1 cellular context compared by ENCODE assay signal in the genomic region with DNA sequence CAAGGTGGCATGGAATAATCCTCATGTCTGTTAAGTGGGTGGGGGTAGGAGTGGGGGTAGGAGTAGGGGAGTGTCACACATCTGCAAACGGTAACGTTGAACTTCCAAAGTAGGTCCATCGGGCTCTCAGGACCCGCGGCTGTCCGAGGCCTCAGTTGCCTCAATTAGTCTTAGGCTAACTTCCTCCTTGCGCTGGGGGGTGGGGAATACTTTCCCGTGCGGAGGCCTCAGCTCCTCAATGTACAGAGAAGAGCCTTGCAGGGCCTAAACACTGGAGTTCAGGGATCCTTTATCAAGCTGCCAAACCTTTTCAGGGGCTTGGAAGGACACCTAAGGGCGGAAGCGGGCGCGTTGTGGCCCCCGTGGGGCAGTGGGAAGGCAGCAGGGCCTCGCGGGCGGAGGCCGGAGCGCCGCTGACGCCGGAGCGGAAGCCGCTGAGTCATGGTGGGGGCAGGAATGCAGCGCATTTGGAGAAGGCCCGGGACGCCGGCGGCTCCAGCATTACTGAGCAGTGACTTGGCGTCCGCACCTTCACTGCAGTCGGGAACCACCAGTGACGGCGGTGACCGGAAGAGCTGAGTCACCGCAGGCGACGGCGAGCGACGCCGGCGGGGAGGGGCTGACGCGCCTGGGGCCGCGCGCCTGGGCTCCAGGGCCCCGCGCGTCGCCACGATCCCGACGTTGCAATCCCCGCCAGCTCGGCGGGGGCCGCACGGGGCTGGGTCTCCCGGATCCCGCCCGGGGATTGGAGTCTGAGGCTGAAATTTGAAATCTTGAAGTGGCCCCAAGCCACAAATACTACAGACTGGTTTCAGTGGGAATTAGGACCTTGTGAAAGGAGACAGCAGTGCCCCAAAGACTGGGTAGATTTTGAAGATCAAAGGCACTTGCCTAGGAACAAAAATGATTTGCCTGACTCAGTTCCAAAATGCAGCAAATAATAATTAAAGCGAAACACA.
TF ChIP-seq lines count a peak whose summit lies in the region.

No MANE protein-coding gene starts in this region.

TF ChIP-seq in HepG2, 621 proteins besides CTCF, POLR2A, EP300 and RAD21 (continued from another document and continues in another):
- TF ChIP-seq, protein P1, sequence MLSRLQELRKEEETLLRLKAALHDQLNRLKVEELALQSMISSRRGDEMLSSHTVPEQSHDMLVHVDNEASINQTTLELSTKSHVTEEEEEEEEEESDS (CRISPR knock-in tag; IDR thresholded peaks at IDR 0.05; ENCODE audit: borderline replicate concordance) = 0 out of 2 replicates have a peak, but pooled peaks have one; percentile 35
- peak; percentile 71; the same call in 1 of the 2 replicates for TF ChIP-seq ZNF761 (CRISPR knock-in tag; conservative IDR thresholded peaks at IDR 0.05)
- peak; percentile 81 for TF ChIP-seq ZNF792 (CRISPR knock-in tag; IDR thresholded peaks at IDR 0.05)
- TF ChIP-seq ZNF773 (CRISPR knock-in tag; IDR thresholded peaks at IDR 0.05; ENCODE audit: borderline replicate concordance) = no peak
- TF ChIP-seq, protein P2, sequence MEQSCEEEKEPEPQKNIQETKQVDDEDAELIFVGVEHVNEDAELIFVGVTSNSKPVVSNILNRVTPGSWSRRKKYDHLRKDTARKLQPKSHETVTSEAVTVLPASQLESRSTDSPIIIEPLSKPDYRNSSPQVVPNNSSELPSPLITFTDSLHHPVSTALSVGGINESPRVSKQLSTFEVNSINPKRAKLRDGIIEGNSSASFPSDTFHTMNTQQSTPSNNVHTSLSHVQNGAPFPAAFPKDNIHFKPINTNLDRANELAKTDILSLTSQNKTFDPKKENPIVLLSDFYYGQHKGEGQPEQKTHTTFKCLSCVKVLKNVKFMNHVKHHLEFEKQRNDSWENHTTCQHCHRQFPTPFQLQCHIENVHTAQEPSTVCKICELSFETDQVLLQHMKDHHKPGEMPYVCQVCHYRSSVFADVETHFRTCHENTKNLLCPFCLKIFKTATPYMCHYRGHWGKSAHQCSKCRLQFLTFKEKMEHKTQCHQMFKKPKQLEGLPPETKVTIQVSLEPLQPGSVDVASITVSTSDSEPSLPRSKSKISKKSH (CRISPR knock-in tag; IDR thresholded peaks at IDR 0.05; ENCODE audit: borderline replicate concordance) = peak; percentile 91
- TF ChIP-seq ZNF563 (CRISPR knock-in tag; IDR thresholded peaks at IDR 0.05) = peak; percentile 76; the same call in 1 of the 2 replicates
- TF ChIP-seq, protein P3, sequence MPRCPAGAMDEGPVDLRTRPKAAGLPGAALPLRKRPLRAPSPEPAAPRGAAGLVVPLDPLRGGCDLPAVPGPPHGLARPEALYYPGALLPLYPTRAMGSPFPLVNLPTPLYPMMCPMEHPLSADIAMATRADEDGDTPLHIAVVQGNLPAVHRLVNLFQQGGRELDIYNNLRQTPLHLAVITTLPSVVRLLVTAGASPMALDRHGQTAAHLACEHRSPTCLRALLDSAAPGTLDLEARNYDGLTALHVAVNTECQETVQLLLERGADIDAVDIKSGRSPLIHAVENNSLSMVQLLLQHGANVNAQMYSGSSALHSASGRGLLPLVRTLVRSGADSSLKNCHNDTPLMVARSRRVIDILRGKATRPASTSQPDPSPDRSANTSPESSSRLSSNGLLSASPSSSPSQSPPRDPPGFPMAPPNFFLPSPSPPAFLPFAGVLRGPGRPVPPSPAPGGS (CRISPR knock-in tag; IDR thresholded peaks at IDR 0.05) = peak; percentile 68; the same call in 1 of the 2 replicates
- TF ChIP-seq BHLHE40 (IDR thresholded peaks at IDR 0.05; ENCODE audit: low read length) = peak; percentile 11
- peak; percentile 84 for TF ChIP-seq ZNF564 (CRISPR knock-in tag; IDR thresholded peaks at IDR 0.05)
- TF ChIP-seq ZNF225 (CRISPR knock-in tag; IDR thresholded peaks at IDR 0.05) = peak; percentile 52; the same call in 1 of the 2 replicates
- TF ChIP-seq KDM6A (CRISPR knock-in tag; IDR thresholded peaks at IDR 0.05; ENCODE audit: low read depth) = no peak
- TF ChIP-seq AKAP8 (CRISPR knock-in tag; IDR thresholded peaks at IDR 0.05) = peak; percentile 53; the same call in 1 of the 2 replicates
- TF ChIP-seq TEAD3 (CRISPR knock-in tag; optimal IDR thresholded peaks at IDR 0.05; ENCODE audit: borderline replicate concordance) = peak; percentile 97
- TF ChIP-seq GABPA (IDR thresholded peaks at IDR 0.05; ENCODE audit: low read depth, low read length) = peak; percentile 46; the same call in 1 of the 2 replicates
- peak; percentile 78 for TF ChIP-seq GABPA (CRISPR knock-in tag; IDR thresholded peaks at IDR 0.05; ENCODE audit: low read depth)
- TF ChIP-seq ZNF556 (CRISPR knock-in tag; IDR thresholded peaks at IDR 0.05; ENCODE audit: borderline replicate concordance) = peak; percentile 89
- peak; percentile 59 for TF ChIP-seq YY1 (IDR thresholded peaks at IDR 0.05; ENCODE audit: insufficient read depth, insufficient replicate concordance, low read depth, low read length)
- TF ChIP-seq ELF1 (CRISPR knock-in tag; IDR thresholded peaks at IDR 0.05) = peak; percentile 86
- no peak for TF ChIP-seq SIX1 (CRISPR knock-in tag; IDR thresholded peaks at IDR 0.05; ENCODE audit: borderline replicate concordance)
- no peak for TF ChIP-seq SRSF9 (IDR thresholded peaks at IDR 0.05; ENCODE audit: borderline replicate concordance, insufficient read depth, low read depth, low read length, poor library complexity, severe bottlenecking)
- TF ChIP-seq NFRKB (IDR thresholded peaks at IDR 0.05) = no peak
- TF ChIP-seq FOXK2 (IDR thresholded peaks at IDR 0.05) = no peak
- no peak for TF ChIP-seq ZNF460 (CRISPR knock-in tag; IDR thresholded peaks at IDR 0.05; ENCODE audit: borderline replicate concordance)
- TF ChIP-seq ZNF142 (CRISPR knock-in tag; IDR thresholded peaks at IDR 0.05) = peak; percentile 93
- TF ChIP-seq GATAD1 (CRISPR knock-in tag; IDR thresholded peaks at IDR 0.05) = peak; percentile 81
- no peak for TF ChIP-seq ZMAT5 (CRISPR knock-in tag; IDR thresholded peaks at IDR 0.05; ENCODE audit: borderline replicate concordance, low read depth)
- TF ChIP-seq GTF3A (CRISPR knock-in tag; conservative IDR thresholded peaks at IDR 0.05) = no peak
- peak; percentile 56; the same call in 1 of the 2 replicates for TF ChIP-seq ZNF430 (CRISPR knock-in tag; IDR thresholded peaks at IDR 0.05)
- peak; percentile 66; the same call in 1 of the 2 replicates for TF ChIP-seq ZNF589 (CRISPR knock-in tag; conservative IDR thresholded peaks at IDR 0.05)
- no peak for TF ChIP-seq ADNP (CRISPR knock-in tag; IDR thresholded peaks at IDR 0.05)
- TF ChIP-seq NR2F1 (CRISPR knock-in tag; IDR thresholded peaks at IDR 0.05) = peak in 1 of 2 experiments; percentile 43; a peak in 1 of 4 replicates
- TF ChIP-seq ZBTB37 (CRISPR knock-in tag; IDR thresholded peaks at IDR 0.05) = no peak
- 0 out of 2 replicates have a peak, but pooled peaks have one; percentile 23 for TF ChIP-seq TP53 (CRISPR knock-in tag; conservative IDR thresholded peaks at IDR 0.05)
- no peak for TF ChIP-seq RFX3 (CRISPR knock-in tag; IDR thresholded peaks at IDR 0.05)
- TF ChIP-seq MED1 (CRISPR knock-in tag; IDR thresholded peaks at IDR 0.05) = peak; percentile 91
- TF ChIP-seq SMYD3 (CRISPR knock-in tag; IDR thresholded peaks at IDR 0.05) = no peak; the same call in 1 of the 2 replicates
- TF ChIP-seq ZNF841 (CRISPR knock-in tag; IDR thresholded peaks at IDR 0.05; ENCODE audit: borderline replicate concordance) = no peak
- TF ChIP-seq ATF7 (IDR thresholded peaks at IDR 0.05) = no peak
- TF ChIP-seq ATF7 (CRISPR knock-in tag; IDR thresholded peaks at IDR 0.05) = peak; percentile 51; the same call in 1 of the 2 replicates
- TF ChIP-seq ZNF615 (CRISPR knock-in tag; IDR thresholded peaks at IDR 0.05; ENCODE audit: borderline replicate concordance) = peak; percentile 91; the same call in 1 of the 2 replicates
- no peak for TF ChIP-seq ZNF382 (CRISPR knock-in tag; IDR thresholded peaks at IDR 0.05; ENCODE audit: borderline replicate concordance)
- TF ChIP-seq ZNF205 (CRISPR knock-in tag; IDR thresholded peaks at IDR 0.05) = peak; percentile 80; the same call in 1 of the 2 replicates
- TF ChIP-seq, protein P4, sequence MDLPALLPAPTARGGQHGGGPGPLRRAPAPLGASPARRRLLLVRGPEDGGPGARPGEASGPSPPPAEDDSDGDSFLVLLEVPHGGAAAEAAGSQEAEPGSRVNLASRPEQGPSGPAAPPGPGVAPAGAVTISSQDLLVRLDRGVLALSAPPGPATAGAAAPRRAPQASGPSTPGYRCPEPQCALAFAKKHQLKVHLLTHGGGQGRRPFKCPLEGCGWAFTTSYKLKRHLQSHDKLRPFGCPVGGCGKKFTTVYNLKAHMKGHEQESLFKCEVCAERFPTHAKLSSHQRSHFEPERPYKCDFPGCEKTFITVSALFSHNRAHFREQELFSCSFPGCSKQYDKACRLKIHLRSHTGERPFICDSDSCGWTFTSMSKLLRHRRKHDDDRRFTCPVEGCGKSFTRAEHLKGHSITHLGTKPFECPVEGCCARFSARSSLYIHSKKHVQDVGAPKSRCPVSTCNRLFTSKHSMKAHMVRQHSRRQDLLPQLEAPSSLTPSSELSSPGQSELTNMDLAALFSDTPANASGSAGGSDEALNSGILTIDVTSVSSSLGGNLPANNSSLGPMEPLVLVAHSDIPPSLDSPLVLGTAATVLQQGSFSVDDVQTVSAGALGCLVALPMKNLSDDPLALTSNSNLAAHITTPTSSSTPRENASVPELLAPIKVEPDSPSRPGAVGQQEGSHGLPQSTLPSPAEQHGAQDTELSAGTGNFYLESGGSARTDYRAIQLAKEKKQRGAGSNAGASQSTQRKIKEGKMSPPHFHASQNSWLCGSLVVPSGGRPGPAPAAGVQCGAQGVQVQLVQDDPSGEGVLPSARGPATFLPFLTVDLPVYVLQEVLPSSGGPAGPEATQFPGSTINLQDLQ (CRISPR knock-in tag; IDR thresholded peaks at IDR 0.05) = 0 out of 2 replicates have a peak, but pooled peaks have one; percentile 53
- peak; percentile 59; the same call in 1 of the 2 replicates for TF ChIP-seq ZNF354B (CRISPR knock-in tag; IDR thresholded peaks at IDR 0.05)
- TF ChIP-seq HNRNPUL1 (IDR thresholded peaks at IDR 0.05; ENCODE audit: low read depth, low read length) = peak; percentile 75; the same call in 1 of the 2 replicates
- TF ChIP-seq ZSCAN12 (CRISPR knock-in tag; IDR thresholded peaks at IDR 0.05) = peak; percentile 50; the same call in 1 of the 2 replicates
- no peak for TF ChIP-seq IKZF1 (IDR thresholded peaks at IDR 0.05)
- no peak for TF ChIP-seq USF2 (IDR thresholded peaks at IDR 0.05; ENCODE audit: low read depth, low read length)
- TF ChIP-seq USF2 (CRISPR knock-in tag; IDR thresholded peaks at IDR 0.05; ENCODE audit: borderline replicate concordance) = no peak
